ENCODE assay signal across 8 cellular contexts in genomic region chr7:5636914-5637313, GRCh38. TPM values are rescaled to one million over a fixed set of nuclear protein-coding genes. Genes with fewer than 3 reads are reported as not detected.
DNase-seq lines count a peak whose midpoint lies in the region; ATAC-seq, FAIRE-seq and TF ChIP-seq lines count a peak whose summit lies in the region.

No MANE protein-coding gene starts in this region.

- dilution Hi-C loops in keratinocyte (cut with MboI; ENCODE audit: extremely low pct_ligation_motif_present, low sequenced_read_pairs): no loop called here

- peak; percentile 73 for FAIRE-seq in keratinocyte (lab: Jason Lieb, UNC)

- peaks cover 37% of the 10 kb centered on the region for H3K36me3 Mint-ChIP-seq in brain
- peaks cover 31 to 44% of the 10 kb centered on the region in 2 donors for H3K36me3 Mint-ChIP-seq in stimulated activated naive B cell treated with anti-CD40 and anti-IgM and Interleukin-4, amounts not matched to agents 10 μg/mL and 1 μg/mL and 100 μg/mL, for 72 hours
- H3K36me3 Mint-ChIP-seq in activated naive CD8-positive, alpha-beta T cell treated with anti-CD3 and anti-CD28 coated beads, Interleukin-2, amount 50 U/mL, for 24 hours (ENCODE audit: low read depth): peaks cover 34% of the 10 kb centered on the region

- H3K4me3 Mint-ChIP-seq in brain: peak overlapping the region; percentile 15 to 59 (median 36)
- H3K4me3 Mint-ChIP-seq in stimulated activated naive B cell treated with anti-CD40 and anti-IgM and Interleukin-4, amounts not matched to agents 10 μg/mL and 1 μg/mL and 100 μg/mL, for 72 hours: no peak overlapping the region
- no peak overlapping the region for H3K4me3 Mint-ChIP-seq in activated naive CD8-positive, alpha-beta T cell treated with anti-CD3 and anti-CD28 coated beads, Interleukin-2, amount 50 U/mL, for 24 hours

- peak overlapping the region; percentile 13 for H3K27ac ChIP-seq in keratinocyte (ENCODE audit: control insufficient read depth, insufficient read depth, low read length)
- H3K27ac ChIP-seq in stomach smooth muscle (ENCODE audit: low read length): peak overlapping the region; percentile 53

- H4K20me1 ChIP-seq in keratinocyte (ENCODE audit: control insufficient read depth, extremely low read depth, insufficient read depth, low read length): no peaks in the 10 kb centered on the region

- no peaks in the 10 kb centered on the region for H3K9me3 ChIP-seq in keratinocyte (ENCODE audit: control insufficient read depth, low read depth, low read length)
- H3K9me3 ChIP-seq in stomach smooth muscle (ENCODE audit: control insufficient read depth in 2 of 2, low read length in 2 of 2): no peaks in the 10 kb centered on the region

- DNase-seq in HS-5 (ENCODE audit: low read depth): peak; percentile 63
- no peak for DNase-seq in keratinocyte (ENCODE audit: low read depth, low spot score)
- DNase-seq in stimulated activated naive B cell treated with anti-CD40 and anti-IgM and Interleukin-4, amounts not matched to agents 10 μg/mL and 1 μg/mL and 100 μg/mL, for 72 hours: no peak
- no peak for DNase-seq in activated naive CD8-positive, alpha-beta T cell treated with anti-CD3 and anti-CD28 coated beads, Interleukin-2, amount 50 U/mL, for 24 hours
- DNase-seq in activated CD8-positive, alpha-beta memory T cell treated with anti-CD3 and anti-CD28 coated beads for 24 hours: no peak

- H3K79me2 ChIP-seq in keratinocyte (ENCODE audit: control insufficient read depth, insufficient read depth, low read length): no peaks in the 10 kb centered on the region

- no peaks in the 10 kb centered on the region for H3K9me3 Mint-ChIP-seq in brain
- no peaks in the 10 kb centered on the region for H3K9me3 Mint-ChIP-seq in stimulated activated naive B cell treated with anti-CD40 and anti-IgM and Interleukin-4, amounts not matched to agents 10 μg/mL and 1 μg/mL and 100 μg/mL, for 72 hours
- H3K9me3 Mint-ChIP-seq in activated naive CD8-positive, alpha-beta T cell treated with anti-CD3 and anti-CD28 coated beads, Interleukin-2, amount 50 U/mL, for 24 hours: no peaks in the 10 kb centered on the region

- no peak overlapping the region for H3K4me3 ChIP-seq in keratinocyte (ENCODE audit: control insufficient read depth in 2 of 3, extremely low read depth in 1 of 3, insufficient read depth in 2 of 3, low read depth in 1 of 3, low read length in 3 of 3)
- H3K4me3 ChIP-seq in stomach smooth muscle (ENCODE audit: low read length in 2 of 2): peak overlapping the region in 1 of 2 donors; percentile 1

- peaks cover 67% of the 10 kb centered on the region for H3K4me1 Mint-ChIP-seq in brain
- H3K4me1 Mint-ChIP-seq in stimulated activated naive B cell treated with anti-CD40 and anti-IgM and Interleukin-4, amounts not matched to agents 10 μg/mL and 1 μg/mL and 100 μg/mL, for 72 hours: peaks cover 13 to 23% of the 10 kb centered on the region in 2 donors
- H3K4me1 Mint-ChIP-seq in activated naive CD8-positive, alpha-beta T cell treated with anti-CD3 and anti-CD28 coated beads, Interleukin-2, amount 50 U/mL, for 24 hours: peaks cover 14% of the 10 kb centered on the region

- H3K4me1 ChIP-seq in keratinocyte (ENCODE audit: control insufficient read depth, extremely low read depth, insufficient read depth, low read length) (peaks cover 20% of the 10 kb centered on the region), stomach smooth muscle (ENCODE audit: control insufficient read depth, insufficient read depth, low read length) (peaks cover 47% of the 10 kb centered on the region)

- H3K27me3 Mint-ChIP-seq in brain: no peaks in the 10 kb centered on the region
- H3K27me3 Mint-ChIP-seq in stimulated activated naive B cell treated with anti-CD40 and anti-IgM and Interleukin-4, amounts not matched to agents 10 μg/mL and 1 μg/mL and 100 μg/mL, for 72 hours: no peaks in the 10 kb centered on the region
- no peaks in the 10 kb centered on the region for H3K27me3 Mint-ChIP-seq in activated naive CD8-positive, alpha-beta T cell treated with anti-CD3 and anti-CD28 coated beads, Interleukin-2, amount 50 U/mL, for 24 hours

- H3K9me1 ChIP-seq in keratinocyte (ENCODE audit: control insufficient read depth, extremely low read depth, insufficient read depth, low read length): no peaks in the 10 kb centered on the region

- no peaks in the 10 kb centered on the region for H3K27me3 ChIP-seq in keratinocyte (ENCODE audit: control insufficient read depth, extremely low read depth, insufficient read depth, low read length)
- H3K27me3 ChIP-seq in stomach smooth muscle (ENCODE audit: control insufficient read depth in 1 of 2, insufficient read depth in 2 of 2, low read length in 2 of 2): no peaks in the 10 kb centered on the region

- H2AFZ ChIP-seq in keratinocyte (ENCODE audit: control insufficient read depth, low read length): no peak overlapping the region

- H3K36me3 ChIP-seq in keratinocyte (ENCODE audit: control insufficient read depth in 2 of 2, extremely low read depth in 1 of 2, insufficient read depth in 2 of 2, low read length in 2 of 2): peaks cover 8 to 19% of the 10 kb centered on the region in 2 experiments
- peaks cover 28 to 29% of the 10 kb centered on the region in 2 donors for H3K36me3 ChIP-seq in stomach smooth muscle (ENCODE audit: control insufficient read depth in 2 of 2, insufficient read depth in 2 of 2, low read length in 2 of 2)

- TF ChIP-seq CTCF in brain (conservative IDR thresholded peaks at IDR 0.05) (no peak), keratinocyte (optimal IDR thresholded peaks at IDR 0.05 in 1 of 3, IDR thresholded peaks at IDR 0.05 in 1 of 3, conservative IDR thresholded peaks at IDR 0.05 in 1 of 3; ENCODE audit: extremely low read depth in 1 of 3, insufficient read depth in 2 of 3, low read length in 3 of 3) (no peak)

- peak overlapping the region; percentile 36 to 98 (median 89) for H3K27ac Mint-ChIP-seq in brain
- no peak overlapping the region for H3K27ac Mint-ChIP-seq in stimulated activated naive B cell treated with anti-CD40 and anti-IgM and Interleukin-4, amounts not matched to agents 10 μg/mL and 1 μg/mL and 100 μg/mL, for 72 hours
- no peak overlapping the region for H3K27ac Mint-ChIP-seq in activated naive CD8-positive, alpha-beta T cell treated with anti-CD3 and anti-CD28 coated beads, Interleukin-2, amount 50 U/mL, for 24 hours

- H3K9ac ChIP-seq in keratinocyte (ENCODE audit: control insufficient read depth, extremely low read depth, insufficient read depth, low read length): no peak overlapping the region
- H3K9ac ChIP-seq in stomach smooth muscle (ENCODE audit: low read length in 2 of 2): peak overlapping the region in 1 of 2 donors; percentile 5

- no peak for ATAC-seq in stimulated activated naive B cell treated with anti-CD40 and anti-IgM and Interleukin-4, amounts not matched to agents 10 μg/mL and 1 μg/mL and 100 μg/mL, for 72 hours (replicated peaks)
- no peak for ATAC-seq in activated naive CD8-positive, alpha-beta T cell treated with anti-CD3 and anti-CD28 coated beads, Interleukin-2, amount 50 U/mL, for 24 hours
- no peak for ATAC-seq in HG03354 (IDR thresholded peaks at IDR 0.05; ENCODE audit: poor library complexity, severe bottlenecking, unreplicated experiment)

- H3K4me2 ChIP-seq in keratinocyte (ENCODE audit: control insufficient read depth, extremely low read depth, insufficient read depth, low read depth, low read length): no peak overlapping the region

RNA-seq across cellular contexts. Expression of gene FSCN1, which starts 44.3 kb away (rescaled TPM):
- polyA plus RNA-seq in brain (ENCODE audit: insufficient read depth, low read depth, low replicate concordance): 221 TPM
- polyA plus RNA-seq in keratinocyte: 133 to 291 TPM (median 149 TPM) in 3 replicates
- polyA plus RNA-seq in keratinocyte (2011; ENCODE audit: low read depth): 120 TPM
- polyA plus RNA-seq in keratinocyte (2011; cell fraction: cytosol; rRNA removed): 92.2 and 328 TPM in 2 replicates
- polyA plus RNA-seq in keratinocyte (2011; cell fraction: nucleus; rRNA removed): 106 and 176 TPM in 2 replicates
- 132 and 514 TPM in 2 replicates for polyA plus RNA-seq in keratinocyte (2012; ENCODE audit: low replicate concordance)
- polyA minus RNA-seq in keratinocyte: 100 to 357 TPM (median 134 TPM) in 3 replicates
- polyA minus RNA-seq in keratinocyte (2011; cell fraction: cytosol; rRNA and poly(A)+ RNA removed): 829 TPM
- polyA minus RNA-seq in keratinocyte (2011; cell fraction: nucleus; rRNA and poly(A)+ RNA removed): 210 and 230 TPM in 2 replicates

Comparison
In these comparisons a context has a peak if more than half of its experiments do, and no peak if none do; other contexts are left out.
1. H3K27ac Mint-ChIP-seq: peak in brain (5 of 5); none in stimulated activated naive B cell treated with anti-CD40 and anti-IgM and Interleukin-4, amounts not matched to agents 10 μg/mL and 1 μg/mL and 100 μg/mL, for 72 hours (single experiment) and activated naive CD8-positive, alpha-beta T cell treated with anti-CD3 and anti-CD28 coated beads, Interleukin-2, amount 50 U/mL, for 24 hours (single experiment).
2. H3K4me3 Mint-ChIP-seq: peak in brain (5 of 5); none in stimulated activated naive B cell treated with anti-CD40 and anti-IgM and Interleukin-4, amounts not matched to agents 10 μg/mL and 1 μg/mL and 100 μg/mL, for 72 hours (0 of 2) and activated naive CD8-positive, alpha-beta T cell treated with anti-CD3 and anti-CD28 coated beads, Interleukin-2, amount 50 U/mL, for 24 hours (single experiment).